ENCODE assay signal across 8 cellular contexts in the genomic region with DNA sequence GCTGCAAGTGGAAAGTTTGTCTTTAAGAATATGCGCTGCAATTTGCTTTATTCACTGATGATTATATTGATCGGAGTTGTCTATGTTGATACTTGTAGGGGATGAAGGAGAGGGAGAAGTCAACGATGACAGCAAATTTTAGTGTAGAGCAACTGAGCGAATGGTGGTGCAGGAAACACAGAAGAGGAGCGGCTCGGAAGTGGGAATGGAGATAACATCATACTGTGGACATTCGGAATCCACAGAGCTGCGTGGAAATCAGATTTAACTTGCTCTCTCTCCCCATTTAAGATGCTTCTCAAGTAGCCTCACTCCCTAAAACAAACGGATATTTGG. TPM values are rescaled to one million over a fixed set of nuclear protein-coding genes. Genes with fewer than 3 reads are reported as not detected.
DNase-seq lines count a peak whose midpoint lies in the region; ATAC-seq and TF ChIP-seq lines count a peak whose summit lies in the region.

No MANE protein-coding gene starts in this region.

- peak overlapping the region; percentile 88 for H3K27ac ChIP-seq in 22Rv1
- peak overlapping the region; percentile 75 to 84 for H3K27ac ChIP-seq in breast epithelium
- H3K27ac ChIP-seq in mucosa of rectum (ENCODE audit: low read depth in 2 of 2, low read length in 2 of 2), result peak overlapping the region; percentile 73 to 79

- H3K36me3 ChIP-seq in breast epithelium, result no peaks in the 10 kb centered on the region
- peaks cover 8 to 19% of the 10 kb centered on the region in 2 donors for H3K36me3 ChIP-seq in mucosa of rectum (ENCODE audit: control insufficient read depth in 2 of 2, insufficient read depth in 2 of 2, low read length in 2 of 2)

- TF ChIP-seq POLR2A in breast epithelium (IDR thresholded peaks at IDR 0.05), result no peak

- ATAC-seq in HG02840 (IDR thresholded peaks at IDR 0.05; ENCODE audit: low FRiP score, unreplicated experiment) (no peak), HG03097 (IDR thresholded peaks at IDR 0.05; ENCODE audit: low FRiP score, unreplicated experiment) (no peak)

- no peak for TF ChIP-seq CTCF in 22Rv1 (IDR thresholded peaks at IDR 0.05)
- TF ChIP-seq CTCF in HFF-Myc (IDR thresholded peaks at IDR 0.05; ENCODE audit: low read depth, low read length, missing control alignments), result no peak
- no peak for TF ChIP-seq CTCF in breast epithelium (IDR thresholded peaks at IDR 0.05)

- H3K9ac ChIP-seq in mucosa of rectum (ENCODE audit: low read depth in 1 of 2, low read length in 2 of 2), result peak overlapping the region; percentile 65 to 89

- H3K4me1 ChIP-seq in breast epithelium, result peaks cover 0 to 11% of the 10 kb centered on the region in 2 donors
- peaks cover 10 to 13% of the 10 kb centered on the region in 2 donors for H3K4me1 ChIP-seq in mucosa of rectum (ENCODE audit: control insufficient read depth in 2 of 2, insufficient read depth in 2 of 2, low read length in 2 of 2)

- intact Hi-C loops in breast epithelium (cut with DNase I; ENCODE audit: low total_unique reads), result no loop called here

- no peak for DNase-seq in HFF-Myc (ENCODE audit: extremely low read depth, low read depth)
- DNase-seq in breast epithelium (ENCODE audit: low spot score in 2 of 2), result no peak
- no peak for DNase-seq in activated effector memory CD4-positive, alpha-beta T cell treated with Interleukin-2 at 50 U/mL for 16 hours
- DNase-seq in NCI-H1105 (lab: John Stamatoyannopoulos, UW), result no peak

- H3K27me3 ChIP-seq in breast epithelium (no peaks in the 10 kb centered on the region), mucosa of rectum (ENCODE audit: control insufficient read depth in 2 of 2, insufficient read depth in 2 of 2, low read length in 2 of 2) (no peaks in the 10 kb centered on the region)

- H3K4me3 ChIP-seq in HFF-Myc (replicated peaks; ENCODE audit: low read depth, low read length), result peak overlapping the region; percentile 78
- peak overlapping the region; percentile 57 to 77 (median 69) for H3K4me3 ChIP-seq in breast epithelium
- peak overlapping the region; percentile 90 to 95 for H3K4me3 ChIP-seq in mucosa of rectum (ENCODE audit: low read length in 2 of 2)

- H3K9me3 ChIP-seq in breast epithelium (no peaks in the 10 kb centered on the region), mucosa of rectum (ENCODE audit: control insufficient read depth in 2 of 2, low read length in 2 of 2) (no peaks in the 10 kb centered on the region)

RNA-seq across cellular contexts. Expression of a gene that starts 0.7 kb away (rescaled TPM):
- total RNA-seq in breast epithelium, result 100 to 1,000 TPM in 1 of 3 donors, 10 to 100 TPM in 2; 65.7 to 102 (median 76.4) TPM

RNA-seq across cellular contexts. Expression of a gene that starts 24.0 kb away (rescaled TPM):
- total RNA-seq in breast epithelium, result 100 to 1,000 TPM; 124 to 159 (median 134) TPM

RNA-seq across cellular contexts. Expression of a gene that starts 52.1 kb away (rescaled TPM):
- total RNA-seq in breast epithelium, result 10 to 100 TPM; 10.4 to 16.4 (median 15.7) TPM

RNA-seq across cellular contexts. Expression of a gene that starts 52.5 kb away (rescaled TPM):
- 1 to 10 TPM in 1 of 3 donors, not detected in 2; 1.3 TPM for total RNA-seq in breast epithelium
